Comparison of ENCODE assay signal across 18 cellular contexts in the genomic region with DNA sequence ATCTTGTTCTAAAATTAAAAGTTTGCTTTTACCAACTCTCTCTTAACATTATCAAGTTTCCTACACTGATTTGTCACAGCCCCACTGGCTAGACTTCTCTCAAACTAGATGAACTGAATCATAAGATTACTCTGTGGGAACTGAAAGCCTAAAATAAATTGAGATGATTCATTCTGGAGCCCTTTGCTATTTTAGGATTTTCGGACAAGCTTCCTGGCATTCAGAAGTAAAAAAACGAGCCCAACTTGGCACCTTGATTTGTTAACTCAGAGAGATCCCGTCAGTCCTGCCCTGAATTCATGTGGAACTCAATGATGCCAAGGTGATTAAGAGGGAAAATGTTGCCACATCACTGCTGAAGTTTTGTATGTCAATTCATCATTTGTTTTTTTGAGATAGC.
DNase-seq lines count a peak whose midpoint lies in the region; FAIRE-seq and TF ChIP-seq lines count a peak whose summit lies in the region.
"Had no signal": no experiment of that assay in that cellular context is flagged by ENCODE, and none has a peak within 500 bp of the region (broad histone marks: within the 10 kb centered on the region; RNA-seq: fewer than 3 reads in every experiment).

No MANE protein-coding gene starts in this region.

- no peaks in the 10 kb centered on the region for H3K27me3 ChIP-seq in adipocyte (replicated peaks; ENCODE audit: control insufficient read depth, insufficient read depth, low read length)
- H3K27me3 ChIP-seq: sigmoid colon had no signal

- peaks cover 5% of the 10 kb centered on the region for H3K4me1 ChIP-seq in adipocyte (ENCODE audit: control insufficient read depth, insufficient read depth, low read length)

- no peak for TF ChIP-seq CTCF in fibroblast of the aortic adventitia (IDR thresholded peaks at IDR 0.05; ENCODE audit: insufficient read depth, low read length)

- DNase-seq in SIG-M5 treated with dmso at 0.1 percent for 504 hours (lab: John Stamatoyannopoulos, UW; ENCODE audit: unreplicated experiment) (peak; percentile 6), SIG-M5 (lab: John Stamatoyannopoulos, UW) (no peak), adipocyte (ENCODE audit: low read depth) (peak; percentile 70), fibroblast of the aortic adventitia (ENCODE audit: low read depth) (peak; percentile 7), stromal cell of bone marrow (ENCODE audit: low read depth) (peak; percentile 92), NCI-H1417 (lab: John Stamatoyannopoulos, UW) (no peak), NCI-H510A treated with DMSO at 0.1 percent for 48 hours (lab: John Stamatoyannopoulos, UW) (no peak), GM19239 (ENCODE audit: insufficient read length, low spot score) (no peak)
- DNase-seq: activated T-cell treated with anti-CD3 and anti-CD28 coated beads, Interleukin-2, amount 50 U/mL, for 4 hours; amniotic stem cell; effector memory CD4-positive, alpha-beta T cell; GF-D8; H9; kidney glomerular epithelial cell; natural killer cell; NCI-H1694; sigmoid colon; stimulated activated naive CD8-positive, alpha-beta T cell treated with anti-CD3 and anti-CD28 coated beads, Interleukin-15, Interleukin-2, amounts not matched to agents 100 U/mL and 50 U/mL, for 24 hours had no signal

- H3K4me3 ChIP-seq in adipocyte (ENCODE audit: low read length) = no peak overlapping the region
- H3K4me3 ChIP-seq in fibroblast of the aortic adventitia (ENCODE audit: low read depth, low read length) = no peak overlapping the region
- H3K4me3 ChIP-seq: sigmoid colon had no signal

- H3K36me3 ChIP-seq in adipocyte (ENCODE audit: control insufficient read depth, insufficient read depth, low read length, severe bottlenecking) = no peaks in the 10 kb centered on the region
- H3K36me3 ChIP-seq: sigmoid colon had no signal

- H3K9me3 ChIP-seq in adipocyte (ENCODE audit: control insufficient read depth, low read length) = no peaks in the 10 kb centered on the region
- H3K9me3 ChIP-seq: sigmoid colon had no signal

- H3K9ac ChIP-seq in adipocyte (ENCODE audit: low read length) = no peak overlapping the region

- FAIRE-seq in GM19239 (lab: Jason Lieb, UNC) = no peak

Comparison
In these comparisons a context has a peak if more than half of its experiments do, and no peak if none do; other contexts are left out.
1. DNase-seq: peak in SIG-M5 treated with dmso at 0.1 percent for 504 hours (single experiment), adipocyte (single experiment), fibroblast of the aortic adventitia (single experiment) and stromal cell of bone marrow (single experiment); none in SIG-M5 (single experiment), NCI-H1417 (0 of 3), NCI-H510A treated with DMSO at 0.1 percent for 48 hours (single experiment) and GM19239 (single experiment).